In genomic region chr1:98391175-98391574, GRCh38 we compare ENCODE assay signal across 34 cellular contexts.
"Had no signal": no experiment of that assay in that cellular context is flagged by ENCODE, and none has a peak within 500 bp of the region (broad histone marks: within the 10 kb centered on the region; RNA-seq: fewer than 3 reads in every experiment).

No MANE protein-coding gene starts in this region.

- H3K27me3 Mint-ChIP-seq: activated B cell treated with CpG ODN at 0.5 μM for 24 hours; activated CD4-positive, alpha-beta memory T cell treated with anti-CD3 and anti-CD28 coated beads for 36 hours; activated CD4-positive, alpha-beta T cell treated with anti-CD3 and anti-CD28 coated beads, Interleukin-2, amount 10 ng/mL, durations not matched to agents 24 days and 14 days; activated CD8-positive, alpha-beta memory T cell treated with anti-CD3 and anti-CD28 coated beads, Interleukin-2, amount 10 ng/mL, durations not matched to agents 7 days and 5 days; activated naive CD4-positive, alpha-beta T cell treated with anti-CD3 and anti-CD28 coated beads, Interleukin-2, amount 10 ng/mL, durations not matched to agents 7 days and 5 days; effector memory CD8-positive, alpha-beta T cell; T-helper 17 cell had no signal

- ATAC-seq: activated CD4-positive, CD25-positive, alpha-beta regulatory T cell treated with anti-CD3 and anti-CD28 coated beads, Interleukin-2, amount 50 U/mL, for 24 hours; activated CD8-positive, alpha-beta memory T cell treated with anti-CD3 and anti-CD28 coated beads, Interleukin-2, amount 10 ng/mL, durations not matched to agents 7 days and 5 days; activated CD8-positive, alpha-beta T cell treated with anti-CD3 and anti-CD28 coated beads, Interleukin-2, amount 10 ng/mL, durations not matched to agents 7 days and 5 days; activated naive CD4-positive, alpha-beta T cell treated with anti-CD3 and anti-CD28 coated beads, Interleukin-2, amount 50 U/mL, for 72 hours; effector memory CD8-positive, alpha-beta T cell; foreskin keratinocyte; gastrocnemius medialis; heart left ventricle; T-helper 17 cell had no signal

- H3K36me3 Mint-ChIP-seq: activated CD4-positive, alpha-beta memory T cell treated with anti-CD3 and anti-CD28 coated beads for 36 hours; activated naive CD4-positive, alpha-beta T cell treated with anti-CD3 and anti-CD28 coated beads, Interleukin-2, amount 10 ng/mL, durations not matched to agents 7 days and 5 days; activated naive CD4-positive, alpha-beta T cell treated with anti-CD3 and anti-CD28 coated beads, Interleukin-2, amount 50 U/mL, for 72 hours had no signal

- H3K4me3 ChIP-seq: ascending aorta, esophagus muscularis mucosa, gastrocnemius medialis, heart left ventricle had no signal

- FAIRE-seq: colon had no signal

- H3K9me3 ChIP-seq: ascending aorta, esophagus muscularis mucosa, gastrocnemius medialis, heart left ventricle had no signal

- H3K27me3 ChIP-seq: ascending aorta, brain microvascular endothelial cell, esophagus muscularis mucosa, foreskin keratinocyte, gastrocnemius medialis, heart left ventricle had no signal

- H3K9me3 Mint-ChIP-seq: activated B cell treated with CpG ODN at 0.5 μM for 24 hours; activated CD4-positive, alpha-beta memory T cell treated with anti-CD3 and anti-CD28 coated beads for 36 hours; activated CD4-positive, alpha-beta T cell treated with anti-CD3 and anti-CD28 coated beads, Interleukin-2, amount 10 ng/mL, durations not matched to agents 24 days and 14 days; activated naive CD4-positive, alpha-beta T cell treated with anti-CD3 and anti-CD28 coated beads, Interleukin-2, amount 10 ng/mL, durations not matched to agents 7 days and 5 days; activated naive CD4-positive, alpha-beta T cell treated with anti-CD3 and anti-CD28 coated beads, Interleukin-2, amount 50 U/mL, for 72 hours; activated naive CD8-positive, alpha-beta T cell treated with anti-CD3 and anti-CD28 coated beads, Interleukin-2, amount 10 ng/mL, durations not matched to agents 7 days and 5 days had no signal

- H3K27ac Mint-ChIP-seq: activated B cell treated with CpG ODN at 0.5 μM for 24 hours; activated CD4-positive, alpha-beta memory T cell treated with anti-CD3 and anti-CD28 coated beads for 36 hours; activated CD4-positive, alpha-beta T cell treated with anti-CD3 and anti-CD28 coated beads, Interleukin-2, amount 10 ng/mL, durations not matched to agents 24 days and 14 days; activated CD8-positive, alpha-beta memory T cell treated with anti-CD3 and anti-CD28 coated beads, Interleukin-2, amount 10 ng/mL, durations not matched to agents 7 days and 5 days; activated CD8-positive, alpha-beta T cell treated with anti-CD3 and anti-CD28 coated beads, Interleukin-2, amount 10 ng/mL, durations not matched to agents 7 days and 5 days; activated naive CD4-positive, alpha-beta T cell treated with anti-CD3 and anti-CD28 coated beads, Interleukin-2, amount 10 ng/mL, durations not matched to agents 7 days and 5 days; activated naive CD4-positive, alpha-beta T cell treated with anti-CD3 and anti-CD28 coated beads, Interleukin-2, amount 50 U/mL, for 72 hours; activated naive CD8-positive, alpha-beta T cell treated with anti-CD3 and anti-CD28 coated beads, Interleukin-2, amount 10 ng/mL, durations not matched to agents 7 days and 5 days; activated T-helper 1 cell treated with anti-CD3 and anti-CD28 coated beads, Interleukin-12 subunit alpha, Interleukin-12 subunit beta, Interleukin-2, Interleukin-4 antibody, amounts not matched to agents 30 ng/mL and 10 ng/mL and 1 ng/mL, durations not matched to agents 14 hours and 24 hours and 36 hours; effector memory CD8-positive, alpha-beta T cell; T-helper 17 cell; T-helper 2 cell treated with Interferon-gamma antibody and Interleukin-4, amounts not matched to agents 5 μg/mL and 100 μg/mL, for 36 hours had no signal

- H3K4me3 Mint-ChIP-seq: activated B cell treated with CpG ODN at 0.5 μM for 24 hours; activated CD4-positive, alpha-beta memory T cell treated with anti-CD3 and anti-CD28 coated beads for 36 hours; activated CD4-positive, alpha-beta T cell treated with anti-CD3 and anti-CD28 coated beads, Interleukin-2, amount 10 ng/mL, durations not matched to agents 24 days and 14 days; activated CD8-positive, alpha-beta memory T cell treated with anti-CD3 and anti-CD28 coated beads, Interleukin-2, amount 10 ng/mL, durations not matched to agents 7 days and 5 days; activated CD8-positive, alpha-beta T cell treated with anti-CD3 and anti-CD28 coated beads, Interleukin-2, amount 10 ng/mL, durations not matched to agents 7 days and 5 days; activated naive CD4-positive, alpha-beta T cell treated with anti-CD3 and anti-CD28 coated beads, Interleukin-2, amount 10 ng/mL, durations not matched to agents 7 days and 5 days; activated naive CD8-positive, alpha-beta T cell treated with anti-CD3 and anti-CD28 coated beads, Interleukin-2, amount 10 ng/mL, durations not matched to agents 7 days and 5 days; activated T-helper 1 cell treated with anti-CD3 and anti-CD28 coated beads, Interleukin-12 subunit alpha, Interleukin-12 subunit beta, Interleukin-2, Interleukin-4 antibody, amounts not matched to agents 30 ng/mL and 10 ng/mL and 1 ng/mL, durations not matched to agents 14 hours and 24 hours and 36 hours; effector memory CD8-positive, alpha-beta T cell; T-helper 17 cell; T-helper 2 cell treated with Interferon-gamma antibody and Interleukin-4, amounts not matched to agents 5 μg/mL and 100 μg/mL, for 36 hours had no signal

- DNase-seq: activated B cell treated with CpG ODN at 0.5 μM for 24 hours; activated CD4-positive, alpha-beta memory T cell treated with anti-CD3 and anti-CD28 coated beads for 36 hours; activated CD4-positive, alpha-beta T cell treated with anti-CD3 and anti-CD28 coated beads, Interleukin-2, amount 10 ng/mL, durations not matched to agents 24 days and 14 days; activated CD8-positive, alpha-beta memory T cell treated with anti-CD3 and anti-CD28 coated beads, Interleukin-2, amount 10 ng/mL, durations not matched to agents 7 days and 5 days; activated CD8-positive, alpha-beta memory T cell treated with anti-CD3 and anti-CD28 coated beads, Interleukin-2, amount 50 U/mL, for 4 hours; activated CD8-positive, alpha-beta T cell treated with anti-CD3 and anti-CD28 coated beads, Interleukin-2, amount 10 ng/mL, durations not matched to agents 7 days and 5 days; activated gamma-delta T cell; activated naive CD4-positive, alpha-beta T cell; activated naive CD4-positive, alpha-beta T cell treated with anti-CD3 and anti-CD28 coated beads, Interleukin-2, amount 10 ng/mL, durations not matched to agents 7 days and 5 days; activated naive CD8-positive, alpha-beta T cell treated with anti-CD3 and anti-CD28 coated beads, Interleukin-2, amount 10 ng/mL, durations not matched to agents 7 days and 5 days; activated T-cell treated with anti-CD3 and anti-CD28 coated beads, Interleukin-2, amount 50 U/mL, for 1 hour; activated T-cell treated with anti-CD3 and anti-CD28 coated beads, Interleukin-2, amount 50 U/mL, for 48 hours; brain microvascular endothelial cell; caudate nucleus; cortex of kidney; dermis blood vessel endothelial cell; effector CD4-positive, alpha-beta T cell; effector memory CD8-positive, alpha-beta T cell; erythroblast; foreskin keratinocyte; gastrocnemius medialis; glutamatergic neuron; heart left ventricle; T-helper 1 cell; T-helper 17 cell; T1000; WERI-Rb-1 had no signal

- H3K36me3 ChIP-seq: ascending aorta, brain microvascular endothelial cell, esophagus muscularis mucosa, gastrocnemius medialis, heart left ventricle, WERI-Rb-1 had no signal

- H3K4me1 ChIP-seq: ascending aorta, esophagus muscularis mucosa, gastrocnemius medialis had no signal

- H3K27ac ChIP-seq: ascending aorta, brain microvascular endothelial cell, esophagus muscularis mucosa, foreskin keratinocyte, gastrocnemius medialis, heart left ventricle, WERI-Rb-1 had no signal
